ENCODE assay signal across 24 cellular contexts in genomic region chr4:3468804-3469203, GRCh38. TPM values are rescaled to one million over a fixed set of nuclear protein-coding genes. Genes with fewer than 3 reads are reported as not detected.
"Had no signal": no experiment of that assay in that cellular context is flagged by ENCODE, and none has a peak within 500 bp of the region (broad histone marks: within the 10 kb centered on the region; RNA-seq: fewer than 3 reads in every experiment).

No MANE protein-coding gene starts in this region.

- H3K36me3 ChIP-seq: gastrocnemius medialis, tibial nerve had no signal

- H3K27me3 ChIP-seq: body of pancreas, gastrocnemius medialis had no signal

- H3K9me3 ChIP-seq: body of pancreas, gastrocnemius medialis, tibial nerve had no signal

- H2AFZ ChIP-seq: hepatocyte had no signal

- H3K27ac ChIP-seq: coronary artery, hepatocyte, tibial nerve had no signal

- DNase-seq: activated CD4-positive, alpha-beta T cell treated with anti-CD3 and anti-CD28 coated beads for 36 hours; activated CD4-positive, CD25-positive, alpha-beta regulatory T cell; activated CD8-positive, alpha-beta memory T cell treated with anti-CD3 and anti-CD28 coated beads, Interleukin-2, amount 10 ng/mL, durations not matched to agents 7 days and 5 days; activated CD8-positive, alpha-beta T cell treated with anti-CD3 and anti-CD28 coated beads, Interleukin-2, amount 10 ng/mL, durations not matched to agents 7 days and 5 days; activated naive CD4-positive, alpha-beta T cell; activated T-cell treated with anti-CD3 and anti-CD28 coated beads, Interleukin-2, amount 50 U/mL, for 48 hours; anterior cingulate cortex; cerebellar nuclear complex; effector memory CD8-positive, alpha-beta T cell; erythroblast; islet precursor cell; left colon; midbrain; stimulated activated CD4-positive, alpha-beta T cell treated with anti-CD3 and anti-CD28 coated beads, Interleukin-2, amount 100 ng/mL, for 48 hours; stimulated activated naive CD4-positive, alpha-beta T cell treated with Interleukin-2 at 50 U/mL for 16 hours had no signal

- H3K4me3 ChIP-seq: body of pancreas, coronary artery, gastrocnemius medialis, hepatocyte, tibial nerve had no signal

- ATAC-seq: activated CD4-positive, alpha-beta T cell treated with anti-CD3 and anti-CD28 coated beads for 36 hours; activated CD8-positive, alpha-beta memory T cell treated with anti-CD3 and anti-CD28 coated beads, Interleukin-2, amount 10 ng/mL, durations not matched to agents 7 days and 5 days; activated CD8-positive, alpha-beta T cell treated with anti-CD3 and anti-CD28 coated beads, Interleukin-2, amount 10 ng/mL, durations not matched to agents 7 days and 5 days; effector memory CD8-positive, alpha-beta T cell; gastrocnemius medialis; naive thymus-derived CD8-positive, alpha-beta T cell had no signal

- H3K79me2 ChIP-seq: hepatocyte had no signal

- H3K4me2 ChIP-seq: hepatocyte had no signal

RNA-seq across cellular contexts. Expression of gene DOK7, which starts 5.7 kb away (rescaled TPM):
- total RNA-seq: activated CD4-positive, alpha-beta T cell treated with anti-CD3 and anti-CD28 coated beads for 36 hours; activated CD8-positive, alpha-beta memory T cell treated with anti-CD3 and anti-CD28 coated beads, Interleukin-2, amount 10 ng/mL, durations not matched to agents 7 days and 5 days; activated CD8-positive, alpha-beta T cell treated with anti-CD3 and anti-CD28 coated beads, Interleukin-2, amount 10 ng/mL, durations not matched to agents 7 days and 5 days; naive thymus-derived CD8-positive, alpha-beta T cell; neural crest cell; omental fat pad had no signal

RNA-seq across cellular contexts. Expression of gene HGFAC, which starts 27.0 kb away (rescaled TPM):
- total RNA-seq: activated CD4-positive, alpha-beta T cell treated with anti-CD3 and anti-CD28 coated beads for 36 hours; activated CD8-positive, alpha-beta memory T cell treated with anti-CD3 and anti-CD28 coated beads, Interleukin-2, amount 10 ng/mL, durations not matched to agents 7 days and 5 days; activated CD8-positive, alpha-beta T cell treated with anti-CD3 and anti-CD28 coated beads, Interleukin-2, amount 10 ng/mL, durations not matched to agents 7 days and 5 days; left colon; naive thymus-derived CD8-positive, alpha-beta T cell; omental fat pad; pulmonary artery endothelial cell; tibial nerve had no signal
- polyA plus RNA-seq: naive thymus-derived CD8-positive, alpha-beta T cell had no signal
